13 cellular contexts compared by ENCODE assay signal in genomic region chr21:36211660-36212512, GRCh38. TPM values are rescaled to one million over a fixed set of nuclear protein-coding genes. Genes with fewer than 3 reads are reported as not detected.
DNase-seq lines count a peak whose midpoint lies in the region; ATAC-seq, FAIRE-seq and TF ChIP-seq lines count a peak whose summit lies in the region.
"Had no signal": no experiment of that assay in that cellular context is flagged by ENCODE, and none has a peak within 500 bp of the region (broad histone marks: within the 10 kb centered on the region; RNA-seq: fewer than 3 reads in every experiment).

No MANE protein-coding gene starts in this region.

- intact Hi-C loops in kidney (cut with DNase I) = no loop called here

- ATAC-seq in GM18873 (IDR thresholded peaks at IDR 0.05; ENCODE audit: low FRiP score, unreplicated experiment) (no peak), upper lobe of left lung (ENCODE audit: low FRiP score in 2 of 2) (no peak)
- ATAC-seq: activated T-cell treated with anti-CD3 and anti-CD28 coated beads, Interleukin-2, amount 50 U/mL, for 4 hours had no signal

- TF ChIP-seq EP300 in suprapubic skin (IDR thresholded peaks at IDR 0.05) (no peak), upper lobe of left lung (IDR thresholded peaks at IDR 0.05) (no peak)

- peak; percentile 57 for DNase-seq in AG09309 (ENCODE audit: low read depth)
- peak; percentile 30 for DNase-seq in HK-2 (ENCODE audit: unreplicated experiment)
- peak; percentile 46 for DNase-seq in amniotic stem cell (lab: John Stamatoyannopoulos, UW)
- DNase-seq in kidney = peak; percentile 5
- DNase-seq in suprapubic skin (ENCODE audit: low spot score in 2 of 2) = no peak
- DNase-seq in NCI-H2107 (lab: John Stamatoyannopoulos, UW) = no peak
- no peak for DNase-seq in upper lobe of left lung
- DNase-seq: activated T-cell treated with anti-CD3 and anti-CD28 coated beads, Interleukin-2, amount 50 U/mL, for 4 hours; NCI-H187 treated with DMSO at 0.1 percent for 48 hours; stimulated activated CD8-positive, alpha-beta memory T cell treated with anti-CD3 and anti-CD28 coated beads, Interleukin-4, amount 100 ng/mL, for 48 hours had no signal

- H3K4me3 ChIP-seq in AG09309 (ENCODE audit: control insufficient read depth, low read depth, low read length) = no peak overlapping the region
- H3K4me3 ChIP-seq in kidney (ENCODE audit: low read length in 2 of 2) = no peak overlapping the region
- no peak overlapping the region for H3K4me3 ChIP-seq in suprapubic skin
- H3K4me3 ChIP-seq in upper lobe of left lung = no peak overlapping the region
- H3K4me3 ChIP-seq: coronary artery had no signal

- H3K27ac ChIP-seq in kidney (ENCODE audit: low read depth in 2 of 2, low read length in 2 of 2) = no peak overlapping the region
- H3K27ac ChIP-seq in suprapubic skin = no peak overlapping the region
- H3K27ac ChIP-seq in upper lobe of left lung = no peak overlapping the region
- H3K27ac ChIP-seq: coronary artery had no signal

- no peaks in the 10 kb centered on the region for H3K9me3 ChIP-seq in kidney (ENCODE audit: control insufficient read depth in 1 of 2, low read length in 2 of 2)
- H3K9me3 ChIP-seq in suprapubic skin = no peaks in the 10 kb centered on the region
- H3K9me3 ChIP-seq in upper lobe of left lung = no peaks in the 10 kb centered on the region

- H3K36me3 ChIP-seq in kidney (ENCODE audit: control insufficient read depth in 1 of 2, insufficient read depth in 2 of 2, low read length in 2 of 2) (peaks cover 0 to 3% of the 10 kb centered on the region in 2 donors), suprapubic skin (peaks cover 37% of the 10 kb centered on the region), upper lobe of left lung (peaks cover 2 to 36% (median 23%) of the 10 kb centered on the region in 4 donors)

- no peak for FAIRE-seq in kidney (lab: Jason Lieb, UNC)
- FAIRE-seq: small intestine had no signal

- TF ChIP-seq POLR2A in suprapubic skin (IDR thresholded peaks at IDR 0.05) = no peak
- no peak for TF ChIP-seq POLR2A in upper lobe of left lung (IDR thresholded peaks at IDR 0.05)

- H3K27me3 ChIP-seq in suprapubic skin (no peaks in the 10 kb centered on the region), upper lobe of left lung (no peaks in the 10 kb centered on the region)

- H3K4me1 ChIP-seq in kidney (ENCODE audit: control insufficient read depth in 1 of 2, insufficient read depth in 1 of 2, low read depth in 1 of 2, low read length in 2 of 2) = no peaks in the 10 kb centered on the region
- peaks cover 6% of the 10 kb centered on the region for H3K4me1 ChIP-seq in suprapubic skin
- peaks cover 0 to 4% (median 0%) of the 10 kb centered on the region in 4 donors for H3K4me1 ChIP-seq in upper lobe of left lung

- WGBS in suprapubic skin = 97% methylated on average over 9 of the region's 9 CpGs
- 94 to 96% methylated on average over 9 of the region's 9 CpGs for WGBS in upper lobe of left lung, 2 donors

- no peak overlapping the region for H3K9ac ChIP-seq in kidney (ENCODE audit: low read length in 2 of 2)

- TF ChIP-seq CTCF in AG09309 (IDR thresholded peaks at IDR 0.05; ENCODE audit: control insufficient read depth, insufficient read depth, low read depth, low read length, missing control alignments) (no peak), kidney (IDR thresholded peaks at IDR 0.05; ENCODE audit: borderline replicate concordance, extremely low read depth, insufficient read depth) (no peak), suprapubic skin (IDR thresholded peaks at IDR 0.05) (no peak), upper lobe of left lung (IDR thresholded peaks at IDR 0.05) (no peak)

RNA-seq across cellular contexts. Expression of gene DOP1B, which starts 55.3 kb away (rescaled TPM):
- total RNA-seq in kidney (19.2 TPM), suprapubic skin (10 to 100 TPM; 23.8 to 49.6 (median 34.8) TPM), upper lobe of left lung (10 to 100 TPM; 13.7 to 78.6 (median 23.0) TPM)
- polyA plus RNA-seq in kidney (ENCODE audit: insufficient read depth, low read depth, low replicate concordance) = 1.2 TPM

Comparison
In these comparisons a context has a peak if more than half of its experiments do, and no peak if none do; other contexts are left out.
1. DNase-seq: peak in AG09309 (single experiment), HK-2 (single experiment), amniotic stem cell (single experiment) and kidney (single experiment); none in suprapubic skin (0 of 2), NCI-H2107 (single experiment) and upper lobe of left lung (0 of 2).